Comparison of ENCODE assay signal across 20 cellular contexts in the genomic region with DNA sequence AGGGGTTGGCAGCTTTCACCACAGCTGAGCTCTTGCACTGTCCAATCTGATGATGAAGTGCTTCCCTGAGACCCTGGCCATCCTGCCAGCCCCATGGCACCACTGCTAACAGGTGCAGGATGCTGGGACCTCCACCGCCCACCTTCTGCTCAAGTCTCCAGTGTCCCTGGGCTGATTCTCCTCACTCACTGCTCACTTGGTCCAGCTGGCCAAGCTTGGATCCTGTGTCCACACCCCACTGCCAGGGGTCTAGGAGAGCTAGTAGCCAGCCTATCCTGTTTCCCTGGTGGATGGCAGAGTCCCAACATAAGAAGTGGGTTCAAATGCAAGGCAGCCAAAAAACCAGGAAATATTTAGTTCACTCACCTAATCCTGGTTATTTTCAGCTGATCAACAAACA.
A peak's percentile ranks its signal among the peaks of the same experiment; 100 is the strongest.
DNase-seq lines count a peak whose midpoint lies in the region; ATAC-seq, FAIRE-seq and TF ChIP-seq lines count a peak whose summit lies in the region.
"Had no signal": no experiment of that assay in that cellular context is flagged by ENCODE, and none has a peak within 500 bp of the region (broad histone marks: within the 10 kb centered on the region; RNA-seq: fewer than 3 reads in every experiment).

No MANE protein-coding gene starts in this region.

- no peaks in the 10 kb centered on the region for H3K9me3 ChIP-seq in A549
- no peaks in the 10 kb centered on the region for H3K9me3 ChIP-seq in MG63
- no peaks in the 10 kb centered on the region for H3K9me3 ChIP-seq in mucosa of rectum (ENCODE audit: control insufficient read depth in 2 of 2, low read length in 2 of 2)
- H3K9me3 ChIP-seq in body of pancreas = no peaks in the 10 kb centered on the region

- TF ChIP-seq CTCF in A549 (IDR thresholded peaks at IDR 0.05) (no peak), body of pancreas (IDR thresholded peaks at IDR 0.05) (no peak)

- TF ChIP-seq POLR2A in A549 (IDR thresholded peaks at IDR 0.05; ENCODE audit: low read length) (no peak), body of pancreas (IDR thresholded peaks at IDR 0.05) (no peak)

- no peak for TF ChIP-seq RAD21 in A549 (conservative IDR thresholded peaks at IDR 0.05 in 1 of 2, IDR thresholded peaks at IDR 0.05 in 1 of 2)

- no peak overlapping the region for H3K4me2 ChIP-seq in A549

- CTCF ChIA-PET in A549 (lab: Yijun Ruan, JAX) = interaction anchor here (1.4 kb wide), 1 partner anchor 24 kb away, joined by 3 read pairs; no protein-coding TSS in a partner anchor

- H3K36me3 ChIP-seq in MG63 (no peaks in the 10 kb centered on the region), mucosa of rectum (ENCODE audit: control insufficient read depth in 2 of 2, insufficient read depth in 2 of 2, low read length in 2 of 2) (no peaks in the 10 kb centered on the region), body of pancreas (replicated peaks in 1 of 2; ENCODE audit: insufficient read depth in 1 of 2, low read depth in 2 of 2) (no peaks in the 10 kb centered on the region)

- TF ChIP-seq EP300 in A549 (IDR thresholded peaks at IDR 0.05) = no peak

- H3K4me1 ChIP-seq in A549 (no peaks in the 10 kb centered on the region), mucosa of rectum (ENCODE audit: control insufficient read depth in 2 of 2, insufficient read depth in 2 of 2, low read length in 2 of 2) (peaks cover 36 to 38% of the 10 kb centered on the region in 2 donors), body of pancreas (peaks cover 6% of the 10 kb centered on the region)

- POLR2A ChIA-PET in A549 (lab: Yijun Ruan, JAX) = no interaction called here

- intact Hi-C loops in body of pancreas (cut with DNase I) = no loop called here

- DNase-seq in A549 (ENCODE audit: low read depth in 1 of 2, low spot score in 1 of 2) (no peak), MG63 (peak; percentile 77), dermis blood vessel endothelial cell (peak; percentile 32), body of pancreas (no peak), NCI-H2107 treated with DMSO at 0.1 percent for 48 hours (lab: John Stamatoyannopoulos, UW; ENCODE audit: unreplicated experiment) (no peak)
- DNase-seq: CD4-positive, alpha-beta memory T cell; DMS153; DMS79 treated with DMSO at 0.1 percent for 48 hours; EL; HCEC 1CT; HFFc6 had no signal

- WGBS in A549 (ENCODE audit: missing lambda C conversion rate) = 100% methylated on average over 1 of the region's 1 CpG
- 91 to 100% methylated on average over 1 of the region's 1 CpG for WGBS in body of pancreas, 2 donors

- no peak for FAIRE-seq in A549 (lab: Jason Lieb, UNC)
- FAIRE-seq: D721Med, G401.6, GM12892, HepG2, HTR-8/SVneo had no signal

- H3K4me3 ChIP-seq in A549 (no peak overlapping the region), MG63 (no peak overlapping the region), mucosa of rectum (ENCODE audit: low read length in 2 of 2) (no peak overlapping the region), body of pancreas (no peak overlapping the region)

- ATAC-seq in A549 (no peak), HG02840 (IDR thresholded peaks at IDR 0.05; ENCODE audit: low FRiP score, unreplicated experiment) (no peak), body of pancreas (no peak), GM19395 (IDR thresholded peaks at IDR 0.05; ENCODE audit: unreplicated experiment) (no peak)
- ATAC-seq: HepG2 had no signal

- peak overlapping the region in 1 of 2 donors; percentile 30 for H3K9ac ChIP-seq in mucosa of rectum (ENCODE audit: low read depth in 1 of 2, low read length in 2 of 2)

- H3K27me3 ChIP-seq in MG63 = no peaks in the 10 kb centered on the region
- H3K27me3 ChIP-seq in mucosa of rectum (ENCODE audit: control insufficient read depth in 2 of 2, insufficient read depth in 2 of 2, low read length in 2 of 2) = no peaks in the 10 kb centered on the region
- no peaks in the 10 kb centered on the region for H3K27me3 ChIP-seq in body of pancreas

- peak overlapping the region; percentile 10 to 47; a peak in 2 of 6 replicates for H3K27ac ChIP-seq in A549
- peak overlapping the region; percentile 74 to 85 for H3K27ac ChIP-seq in mucosa of rectum (ENCODE audit: low read depth in 2 of 2, low read length in 2 of 2)
- no peak overlapping the region for H3K27ac ChIP-seq in body of pancreas
- H3K27ac ChIP-seq: C4-2B had no signal

TF ChIP-seq in A549, 52 proteins besides CTCF, POLR2A, EP300 and RAD21:
- TF ChIP-seq FOXS1 (CRISPR knock-in tag; IDR thresholded peaks at IDR 0.05) (no peak), NR3C1 (IDR thresholded peaks at IDR 0.05) (no peak), MAZ (IDR thresholded peaks at IDR 0.05; ENCODE audit: borderline replicate concordance, low read depth, low read length) (no peak)
- TF ChIP-seq, protein P1, sequence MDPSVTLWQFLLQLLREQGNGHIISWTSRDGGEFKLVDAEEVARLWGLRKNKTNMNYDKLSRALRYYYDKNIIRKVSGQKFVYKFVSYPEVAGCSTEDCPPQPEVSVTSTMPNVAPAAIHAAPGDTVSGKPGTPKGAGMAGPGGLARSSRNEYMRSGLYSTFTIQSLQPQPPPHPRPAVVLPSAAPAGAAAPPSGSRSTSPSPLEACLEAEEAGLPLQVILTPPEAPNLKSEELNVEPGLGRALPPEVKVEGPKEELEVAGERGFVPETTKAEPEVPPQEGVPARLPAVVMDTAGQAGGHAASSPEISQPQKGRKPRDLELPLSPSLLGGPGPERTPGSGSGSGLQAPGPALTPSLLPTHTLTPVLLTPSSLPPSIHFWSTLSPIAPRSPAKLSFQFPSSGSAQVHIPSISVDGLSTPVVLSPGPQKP (IDR thresholded peaks at IDR 0.05; ENCODE audit: low read depth, low read length) = no peak
TF ChIP-seq in A549: peak in this region for 0.

Comparison
In these comparisons a context has a peak if more than half of its experiments do, and no peak if none do; other contexts are left out.
1. DNase-seq: peak in MG63 (single experiment) and dermis blood vessel endothelial cell (single experiment); none in A549 (0 of 2), body of pancreas (0 of 4) and NCI-H2107 treated with DMSO at 0.1 percent for 48 hours (single experiment).
2. H3K27ac ChIP-seq: peak in A549 (2 of 2) and mucosa of rectum (2 of 2); none in body of pancreas (0 of 4).